Comparison of ENCODE assay signal across 22 cellular contexts in the genomic region with DNA sequence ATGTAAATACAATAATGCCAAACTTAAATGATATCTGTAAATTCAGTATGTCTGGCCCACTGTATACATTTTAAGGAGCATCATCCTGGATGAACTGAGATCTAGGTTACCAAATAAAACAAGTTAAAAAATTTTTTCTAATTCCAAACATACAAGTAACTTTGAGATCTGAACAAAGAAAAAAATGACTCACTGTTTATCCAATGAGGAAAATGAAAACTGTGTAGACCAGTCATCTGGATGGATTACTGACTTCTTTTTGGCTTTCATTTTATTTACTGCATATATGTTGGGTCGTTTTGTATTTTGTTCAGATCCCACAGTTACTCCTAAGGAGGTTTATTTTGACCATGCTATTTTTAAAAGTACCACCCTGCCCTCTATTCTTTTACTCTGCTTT.
"Had no signal": no experiment of that assay in that cellular context is flagged by ENCODE, and none has a peak within 500 bp of the region (broad histone marks: within the 10 kb centered on the region; RNA-seq: fewer than 3 reads in every experiment).

No MANE protein-coding gene starts in this region.

- DNase-seq: effector CD8-positive, alpha-beta T cell; heart left ventricle; hippocampal formation; left colon; left ventricle myocardium superior; naive thymus-derived CD4-positive, alpha-beta T cell; ovary; sigmoid colon; stimulated activated CD4-positive, alpha-beta T cell treated with anti-CD3 and anti-CD28 coated beads, Interleukin-2, amount 100 ng/mL, for 24 hours; stimulated activated CD4-positive, alpha-beta T cell treated with anti-CD3 and anti-CD28 coated beads, Interleukin-4, amount 100 ng/mL, for 4 hours; stimulated activated naive B cell treated with anti-CD40 and anti-IgM and Interleukin-4, amounts not matched to agents 10 μg/mL and 1 μg/mL and 100 μg/mL, for 72 hours; stimulated activated naive CD8-positive, alpha-beta T cell treated with anti-CD3 and anti-CD28 coated beads, Interleukin-15, amount 100 ng/mL, for 72 hours; upper lobe of right lung had no signal

- H3K36me3 ChIP-seq: heart left ventricle, ovary, right atrium auricular region, sigmoid colon, tibial nerve, upper lobe of right lung, vagina had no signal

- H3K9me3 Mint-ChIP-seq: stimulated activated naive CD8-positive, alpha-beta T cell treated with anti-CD3 and anti-CD28 coated beads, Interleukin-15, amount 100 ng/mL, for 72 hours had no signal

- FAIRE-seq: endometrium had no signal

- H3K27me3 ChIP-seq: heart left ventricle, ovary, right atrium auricular region, sigmoid colon, testis, tibial nerve, upper lobe of right lung, vagina had no signal

- H3K4me1 Mint-ChIP-seq: naive thymus-derived CD4-positive, alpha-beta T cell; stimulated activated naive B cell treated with anti-CD40 and anti-IgM and Interleukin-4, amounts not matched to agents 10 μg/mL and 1 μg/mL and 100 μg/mL, for 72 hours; stimulated activated naive CD8-positive, alpha-beta T cell treated with anti-CD3 and anti-CD28 coated beads, Interleukin-15, amount 100 ng/mL, for 72 hours had no signal

- H3K9me3 ChIP-seq: ovary, testis, upper lobe of right lung, vagina had no signal

- H3K4me1 ChIP-seq: heart left ventricle, right atrium auricular region, sigmoid colon, testis, tibial nerve, upper lobe of right lung, vagina had no signal

- H3K27ac ChIP-seq: coronary artery, heart left ventricle, ovary, right atrium auricular region, sigmoid colon, skin epidermis, testis, tibial nerve, upper lobe of right lung, vagina had no signal

- H3K4me3 ChIP-seq: coronary artery, heart left ventricle, lung, ovary, right atrium auricular region, sigmoid colon, skin epidermis, testis, tibial nerve, upper lobe of right lung, vagina had no signal

- H3K4me3 Mint-ChIP-seq: naive thymus-derived CD4-positive, alpha-beta T cell; stimulated activated naive B cell treated with anti-CD40 and anti-IgM and Interleukin-4, amounts not matched to agents 10 μg/mL and 1 μg/mL and 100 μg/mL, for 72 hours; stimulated activated naive CD8-positive, alpha-beta T cell treated with anti-CD3 and anti-CD28 coated beads, Interleukin-15, amount 100 ng/mL, for 72 hours had no signal

- ATAC-seq: esophagus mucosa; heart left ventricle; left colon; left ventricle myocardium superior; naive thymus-derived CD4-positive, alpha-beta T cell; stimulated activated naive B cell treated with anti-CD40 and anti-IgM and Interleukin-4, amounts not matched to agents 10 μg/mL and 1 μg/mL and 100 μg/mL, for 72 hours; stimulated activated naive CD8-positive, alpha-beta T cell treated with anti-CD3 and anti-CD28 coated beads, Interleukin-15, amount 100 ng/mL, for 72 hours; upper lobe of right lung had no signal

- H3K27ac Mint-ChIP-seq: naive thymus-derived CD4-positive, alpha-beta T cell; stimulated activated naive B cell treated with anti-CD40 and anti-IgM and Interleukin-4, amounts not matched to agents 10 μg/mL and 1 μg/mL and 100 μg/mL, for 72 hours; stimulated activated naive CD8-positive, alpha-beta T cell treated with anti-CD3 and anti-CD28 coated beads, Interleukin-15, amount 100 ng/mL, for 72 hours had no signal
